1 cellular context compared by ENCODE assay signal in genomic region chr11:45948341-45948740, GRCh38.
TF ChIP-seq lines count a peak whose summit lies in the region.

No MANE protein-coding gene starts in this region.

TF ChIP-seq in GM23338, 12 proteins besides CTCF, POLR2A, EP300 and RAD21 (continued from another document):
- TF ChIP-seq ZNF462 (CRISPR knock-in tag; IDR thresholded peaks at IDR 0.05) (no peak), EZH2 (IDR thresholded peaks at IDR 0.05; ENCODE audit: low read depth, unreplicated experiment) (no peak), POLR2AphosphoS5 (IDR thresholded peaks at IDR 0.05; ENCODE audit: low read depth) (no peak)
